16 cellular contexts compared by ENCODE assay signal in the genomic region with DNA sequence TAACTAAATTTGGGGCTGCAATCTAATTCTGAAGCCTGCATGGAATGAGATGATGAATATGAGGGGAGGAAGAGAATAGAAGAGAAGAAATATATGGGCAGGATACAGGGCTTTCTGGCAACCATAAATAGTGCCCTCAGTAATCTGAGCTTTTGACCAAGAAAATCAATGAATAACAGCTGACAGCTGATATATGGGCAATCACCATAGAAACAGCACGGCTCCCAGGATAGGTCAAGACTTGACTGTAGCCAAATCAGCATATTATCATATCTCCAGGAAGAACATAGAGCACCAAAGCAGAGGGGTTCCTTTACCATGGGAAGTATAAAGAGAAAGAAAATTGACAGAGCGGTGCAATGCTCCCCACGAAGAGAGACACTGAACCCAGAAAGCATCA.
DNase-seq lines count a peak whose midpoint lies in the region; TF ChIP-seq lines count a peak whose summit lies in the region.
"Had no signal": no experiment of that assay in that cellular context is flagged by ENCODE, and none has a peak within 500 bp of the region (broad histone marks: within the 10 kb centered on the region; RNA-seq: fewer than 3 reads in every experiment).

No MANE protein-coding gene starts in this region.

- peaks cover 13% of the 10 kb centered on the region for H3K4me1 Mint-ChIP-seq in nephron
- H3K4me1 Mint-ChIP-seq: CD14-positive monocyte had no signal

- H2BK5ac ChIP-seq in mesendoderm (ENCODE audit: low read length) = no peak overlapping the region

- no peak overlapping the region for H3K56ac ChIP-seq in mesendoderm (ENCODE audit: low read length)

- no peak overlapping the region for H2BK120ac ChIP-seq in mesendoderm (ENCODE audit: low read depth, low read length)

- 0 out of 2 replicates have a peak overlapping the region, but pooled peaks have one; percentile 40 for H2AFZ ChIP-seq in Karpas-422 (ENCODE audit: low read length)

- H3K9me3 ChIP-seq in Karpas-422 (ENCODE audit: low read length) = no peaks in the 10 kb centered on the region

- no peaks in the 10 kb centered on the region for H3K9me2 ChIP-seq in Karpas-422 (replicated peaks; ENCODE audit: insufficient read depth, low read length)

- H3K4me3 ChIP-seq in Karpas-422 (ENCODE audit: low read length) (peak overlapping the region; percentile 30; the same call in 1 of the 2 replicates), mesendoderm (ENCODE audit: low read length) (no peak overlapping the region)

- no peak overlapping the region for H4K8ac ChIP-seq in mesendoderm (ENCODE audit: low read depth, low read length)

- no peaks in the 10 kb centered on the region for H4K20me1 ChIP-seq in Karpas-422 (ENCODE audit: insufficient read depth, low read depth, low read length)

- DNase-seq in Karpas-422 = peak; percentile 71
- peak; percentile 11 for DNase-seq in NCI-H69 (lab: John Stamatoyannopoulos, UW)
- DNase-seq in glomerular visceral epithelial cell (ENCODE audit: extremely low spot score) = peak; percentile 34
- no peak for DNase-seq in NCI-H1092 (lab: John Stamatoyannopoulos, UW)
- no peak for DNase-seq in mesendoderm
- DNase-seq in DMS 273 treated with DMSO at 0.1 percent for 48 hours (lab: John Stamatoyannopoulos, UW) = no peak
- DNase-seq: AML-193, MM.1S, NCI-H1930, NCI-H2171 treated with DMSO at 0.1 percent for 48 hours, NCI-H446 treated with DMSO at 0.1 percent for 48 hours, OCI-M1, RPMI8226 had no signal

- no peak overlapping the region for H3K4me3 Mint-ChIP-seq in nephron
- H3K4me3 Mint-ChIP-seq: CD14-positive monocyte had no signal

- no peak for TF ChIP-seq CTCF in nephron (IDR thresholded peaks at IDR 0.05; ENCODE audit: unreplicated experiment in 3 of 3)

- no peaks in the 10 kb centered on the region for H3K27me3 Mint-ChIP-seq in nephron (ENCODE audit: low read depth)

- no peaks in the 10 kb centered on the region for H3K36me3 Mint-ChIP-seq in nephron (ENCODE audit: low read depth)
- H3K36me3 Mint-ChIP-seq: CD14-positive monocyte had no signal

- H3K27ac Mint-ChIP-seq in nephron = peak overlapping the region; percentile 2 to 82 (median 42)
- H3K27ac Mint-ChIP-seq: CD14-positive monocyte had no signal

- H4K5ac ChIP-seq in mesendoderm (ENCODE audit: low read length) = no peak overlapping the region

- H3K79me2 ChIP-seq in Karpas-422 (ENCODE audit: low read length) (no peaks in the 10 kb centered on the region), mesendoderm (ENCODE audit: control insufficient read depth, insufficient read depth, low read length) (no peaks in the 10 kb centered on the region)

- no peak overlapping the region for H3K23ac ChIP-seq in mesendoderm (ENCODE audit: low read length)

- no peak overlapping the region for H3K18ac ChIP-seq in mesendoderm (ENCODE audit: low read length)

- no peaks in the 10 kb centered on the region for H3K79me1 ChIP-seq in mesendoderm (ENCODE audit: low read length)

- no peaks in the 10 kb centered on the region for H3K36me3 ChIP-seq in Karpas-422 (ENCODE audit: insufficient read depth, low read length)
- no peaks in the 10 kb centered on the region for H3K36me3 ChIP-seq in mesendoderm (ENCODE audit: control insufficient read depth, insufficient read depth, low read length)

- H3K27me3 ChIP-seq in Karpas-422 (ENCODE audit: low read length) (no peaks in the 10 kb centered on the region), mesendoderm (ENCODE audit: insufficient read depth, low read length, poor library complexity) (no peaks in the 10 kb centered on the region)

- H3K9ac ChIP-seq in Karpas-422 (ENCODE audit: low read length) = 0 out of 2 replicates have a peak overlapping the region, but pooled peaks have one; percentile 21
- H3K9ac ChIP-seq in mesendoderm (ENCODE audit: low read length) = no peak overlapping the region
- H3K9ac ChIP-seq: KMS-11 had no signal

- no CpG with 5 or more reads among the region's 3 CpGs for WGBS in mesendoderm (ENCODE audit: extremely low coverage, insufficient coverage, low lambda C conversion rate)

- peaks cover 58% of the 10 kb centered on the region for H3K4me1 ChIP-seq in Karpas-422 (ENCODE audit: low read length)
- peaks cover 2% of the 10 kb centered on the region for H3K4me1 ChIP-seq in mesendoderm (ENCODE audit: control insufficient read depth, low read depth, low read length)

- no peaks in the 10 kb centered on the region for H3K9me3 Mint-ChIP-seq in nephron

- H3K4me2 ChIP-seq in Karpas-422 (ENCODE audit: low read depth, low read length, poor library complexity, severe bottlenecking) (peak overlapping the region; percentile 64), mesendoderm (ENCODE audit: low read length) (no peak overlapping the region)
- H3K4me2 ChIP-seq: KMS-11 had no signal

- H3K27ac ChIP-seq in Karpas-422 (ENCODE audit: low read length) (peak overlapping the region; percentile 88), mesendoderm (ENCODE audit: low read depth, low read length) (no peak overlapping the region)
- H3K27ac ChIP-seq: KMS-11 had no signal

- H2AK5ac ChIP-seq in mesendoderm (ENCODE audit: low read length) = no peak overlapping the region

- no peak overlapping the region for H3K4ac ChIP-seq in mesendoderm (ENCODE audit: low read depth, low read length)

- no peak overlapping the region for H2BK15ac ChIP-seq in mesendoderm (replicated peaks; ENCODE audit: low read depth)

Comparison
In these comparisons a context has a peak if more than half of its experiments do, and no peak if none do; other contexts are left out.
1. DNase-seq: peak in Karpas-422 (single experiment), NCI-H69 (single experiment) and glomerular visceral epithelial cell (single experiment); none in NCI-H1092 (single experiment), mesendoderm (single experiment) and DMS 273 treated with DMSO at 0.1 percent for 48 hours (single experiment).